In genomic region chr15:94526071-94526689, GRCh38 we compare ENCODE assay signal across 10 cellular contexts.
DNase-seq lines count a peak whose midpoint lies in the region; ATAC-seq and TF ChIP-seq lines count a peak whose summit lies in the region.
"Had no signal": no experiment of that assay in that cellular context is flagged by ENCODE, and none has a peak within 500 bp of the region (broad histone marks: within the 10 kb centered on the region; RNA-seq: fewer than 3 reads in every experiment).

No MANE protein-coding gene starts in this region.

- peak; percentile 6; the same call in 1 of the 2 replicates for TF ChIP-seq CTCF in AG10803 (conservative IDR thresholded peaks at IDR 0.05; ENCODE audit: low read length)
- TF ChIP-seq CTCF in LNCaP clone FGC (IDR thresholded peaks at IDR 0.05; ENCODE audit: control insufficient read depth, extremely low read depth, insufficient read depth) = peak; percentile 24; the same call in 1 of the 2 replicates
- peak; percentile 49 for TF ChIP-seq CTCF in fibroblast of villous mesenchyme (IDR thresholded peaks at IDR 0.05; ENCODE audit: insufficient read depth, low read depth, low read length)

- no peak for DNase-seq in AG10803 (ENCODE audit: low read depth)
- DNase-seq in LNCaP clone FGC (ENCODE audit: low read depth) = no peak
- peak; percentile 3 for DNase-seq in fibroblast of villous mesenchyme (ENCODE audit: low read depth)
- DNase-seq in GOT3 (lab: John Stamatoyannopoulos, UW) = no peak
- DNase-seq in NCI-H2196 (lab: John Stamatoyannopoulos, UW; ENCODE audit: unreplicated experiment) = no peak
- no peak for DNase-seq in HCEC 1CT
- DNase-seq: T-helper 9 cell had no signal

- peak; percentile 72 for ATAC-seq in GM19463 (IDR thresholded peaks at IDR 0.05; ENCODE audit: unreplicated experiment)
- no peak for ATAC-seq in activated CD4-positive, CD25-positive, alpha-beta regulatory T cell treated with anti-CD3 and anti-CD28 coated beads, Interleukin-2, amount 50 U/mL, for 24 hours

- H3K4me3 ChIP-seq in AG10803 (ENCODE audit: low read length) = no peak overlapping the region
- H3K4me3 ChIP-seq in LNCaP clone FGC (ENCODE audit: low read depth, low read length) = no peak overlapping the region
- no peak overlapping the region for H3K4me3 ChIP-seq in fibroblast of villous mesenchyme (ENCODE audit: low read depth, low read length)
- H3K4me3 ChIP-seq: ascending aorta had no signal
